Comparison of ENCODE assay signal across 17 cellular contexts in genomic region chr6:1081566-1081965, GRCh38.
DNase-seq lines count a peak whose midpoint lies in the region; ATAC-seq and TF ChIP-seq lines count a peak whose summit lies in the region.
"Had no signal": no experiment of that assay in that cellular context is flagged by ENCODE, and none has a peak within 500 bp of the region (broad histone marks: within the 10 kb centered on the region; RNA-seq: fewer than 3 reads in every experiment).

No MANE protein-coding gene starts in this region.

- no peak overlapping the region for H3K14ac ChIP-seq in IMR-90 (replicated peaks; ENCODE audit: low read depth, low read length)

- in situ Hi-C loops in IMR-90 (cut with MboI; ENCODE audit: low sequenced_read_pairs): no loop called here

- CTCF ChIA-PET in IMR-90 (lab: Yijun Ruan, JAX): no interaction called here

- 0 out of 2 replicates have a peak, but pooled peaks cover 3% of the 10 kb centered on the region for H3K9me1 ChIP-seq in IMR-90 (ENCODE audit: insufficient read depth, low read length)

- no peak overlapping the region for H2AK9ac ChIP-seq in IMR-90 (replicated peaks; ENCODE audit: low read depth, low read length, poor library complexity)

- no peak overlapping the region for H4K5ac ChIP-seq in IMR-90 (ENCODE audit: low read depth, low read length)

- H4K20me1 ChIP-seq in IMR-90 (ENCODE audit: insufficient read depth, low read length): no peaks in the 10 kb centered on the region

- H3K9ac ChIP-seq in IMR-90 (ENCODE audit: low read depth, low read length): no peak overlapping the region

- peak overlapping the region; percentile 64 for H2BK120ac ChIP-seq in IMR-90 (ENCODE audit: low read depth, low read length)

- no peaks in the 10 kb centered on the region for H3K36me3 ChIP-seq in IMR-90 (ENCODE audit: control insufficient read depth, insufficient read depth, low read length)
- no peaks in the 10 kb centered on the region for H3K36me3 ChIP-seq in esophagus squamous epithelium
- no peaks in the 10 kb centered on the region for H3K36me3 ChIP-seq in muscle layer of duodenum (ENCODE audit: control insufficient read depth in 1 of 2, insufficient read depth in 2 of 2, low read length in 2 of 2)
- H3K36me3 ChIP-seq: thyroid gland had no signal

- DNase-seq in AG20443 (ENCODE audit: low spot score) (peak; percentile 37), IMR-90 (peak; percentile 47), esophagus squamous epithelium (lab: John Stamatoyannopoulos, UW) (no peak), DMS53 (lab: John Stamatoyannopoulos, UW) (no peak), substantia nigra (lab: John Stamatoyannopoulos, UW) (no peak), AML-193 (lab: John Stamatoyannopoulos, UW) (no peak), middle frontal gyrus (ENCODE audit: extremely low spot score, low spot score) (no peak)
- DNase-seq: activated CD4-positive, CD25-positive, alpha-beta regulatory T cell treated with anti-CD3 and anti-CD28 coated beads, Interleukin-2, amount 50 U/mL, for 72 hours; activated CD8-positive, alpha-beta memory T cell treated with anti-CD3 and anti-CD28 coated beads for 24 hours; activated T-cell treated with anti-CD3 and anti-CD28 coated beads, Interleukin-2, amount 50 U/mL, for 72 hours; NCI-H1436; NCI-H2171; NCI-H526; nephron progenitor cell; thyroid gland had no signal

- TF ChIP-seq CTCF in IMR-90 (conservative IDR thresholded peaks at IDR 0.05; ENCODE audit: low read depth, low read length) (no peak), esophagus squamous epithelium (IDR thresholded peaks at IDR 0.05) (no peak)

- H3K4me1 ChIP-seq in IMR-90 (ENCODE audit: control insufficient read depth, insufficient read depth, low read length) (peaks cover 14% of the 10 kb centered on the region), esophagus squamous epithelium (peaks cover 0 to 34% (median 13%) of the 10 kb centered on the region in 3 donors), muscle layer of duodenum (ENCODE audit: control insufficient read depth in 1 of 2, insufficient read depth in 2 of 2, low read length in 2 of 2) (no peaks in the 10 kb centered on the region)

- H3K27ac ChIP-seq in IMR-90 (ENCODE audit: insufficient read depth, low read length) (peak overlapping the region; percentile 69; the same call in 1 of the 2 replicates), esophagus squamous epithelium (peak overlapping the region in 3 of 4 donors; percentile 44 to 59 (median 57)), muscle layer of duodenum (ENCODE audit: low read length) (peak overlapping the region; percentile 35), substantia nigra (ENCODE audit: low read depth, low read length, poor library complexity, severe bottlenecking) (no peak overlapping the region)
- H3K27ac ChIP-seq: thyroid gland had no signal

- H3K4me3 ChIP-seq in IMR-90 (ENCODE audit: insufficient read depth, low read depth, low read length) (no peak overlapping the region), esophagus squamous epithelium (no peak overlapping the region), muscle layer of duodenum (ENCODE audit: low read depth in 1 of 2, low read length in 2 of 2) (peak overlapping the region in 1 of 2 donors; percentile 14)
- H3K4me3 ChIP-seq: thyroid gland had no signal

- H2BK5ac ChIP-seq in IMR-90 (ENCODE audit: low read depth, low read length, poor library complexity, severe bottlenecking): no peak overlapping the region

- H2AFZ ChIP-seq in IMR-90 (replicated peaks; ENCODE audit: low read length, poor library complexity): no peak overlapping the region

- no peaks in the 10 kb centered on the region for H3K79me1 ChIP-seq in IMR-90 (ENCODE audit: low read depth in 1 of 2, low read length in 2 of 2)

- H3K18ac ChIP-seq in IMR-90 (ENCODE audit: low read depth, low read length): peak overlapping the region; percentile 60; the same call in 1 of the 2 replicates

- peak overlapping the region; percentile 10; the same call in 1 of the 2 replicates for H2AK5ac ChIP-seq in IMR-90 (ENCODE audit: low read depth, low read length)

- H2BK20ac ChIP-seq in IMR-90 (ENCODE audit: low read depth, low read length): peak overlapping the region; percentile 20; the same call in 1 of the 2 replicates

- H3K27me3 ChIP-seq in IMR-90 (ENCODE audit: control insufficient read depth, insufficient read depth, low read length): peaks cover 3% of the 10 kb centered on the region; the same call in 1 of the 2 replicates
- H3K27me3 ChIP-seq in esophagus squamous epithelium: no peaks in the 10 kb centered on the region
- H3K27me3 ChIP-seq in muscle layer of duodenum (ENCODE audit: low read depth, low read length): no peaks in the 10 kb centered on the region
- H3K27me3 ChIP-seq: thyroid gland had no signal

- BruUV-seq in IMR-90 (replicated peaks; lab: Mats Ljungman, UMichigan): no TSS peak

- no peak for TF ChIP-seq RAD21 in IMR-90 (IDR thresholded peaks at IDR 0.05; ENCODE audit: low read length)

- peak overlapping the region; percentile 8; the same call in 1 of the 2 replicates for H3K4me2 ChIP-seq in IMR-90 (ENCODE audit: low read depth, low read length)

- H4K91ac ChIP-seq in IMR-90 (ENCODE audit: insufficient read depth, low read depth, low read length): no peak overlapping the region

- ATAC-seq in IMR-90 (ENCODE audit: low read depth): peak; percentile 71
- ATAC-seq: activated T-cell treated with anti-CD3 and anti-CD28 coated beads, Interleukin-2, amount 50 U/mL, for 72 hours; stimulated activated effector memory CD8-positive, alpha-beta T cell treated with anti-CD3 and anti-CD28 coated beads, Interleukin-12 subunit alpha, Interleukin-12 subunit beta, amount 100 ng/mL, for 72 hours had no signal

- dilution Hi-C loops in IMR-90 (cut with HindIII; ENCODE audit: low sequenced_read_pairs, unreplicated experiment): no loop called here

- intact Hi-C loops in IMR-90 (cut with micrococcal nuclease): no loop called here
- intact Hi-C loops in esophagus squamous epithelium (cut with DNase I): no loop called here

- POLR2A ChIA-PET in IMR-90 (lab: Charles Lee; ENCODE audit: unreplicated experiment): no interaction called here

- no peak overlapping the region; the same call in 2 of the 3 replicates for H2BK15ac ChIP-seq in IMR-90 (ENCODE audit: low read depth, low read length)

- H3K4ac ChIP-seq in IMR-90 (ENCODE audit: low read depth, low read length): peak overlapping the region; percentile 22; the same call in 1 of the 2 replicates

- TF ChIP-seq POLR2A in IMR-90 (IDR thresholded peaks at IDR 0.05; ENCODE audit: low read depth, low read length): no peak
- TF ChIP-seq POLR2A in esophagus squamous epithelium (IDR thresholded peaks at IDR 0.05): no peak

- H3K56ac ChIP-seq in IMR-90 (ENCODE audit: extremely low read depth, insufficient read depth, low read length): no peak overlapping the region

- no peak overlapping the region for H3K23ac ChIP-seq in IMR-90 (ENCODE audit: low read depth, low read length)

- H4K8ac ChIP-seq in IMR-90 (ENCODE audit: low read depth in 2 of 2, low read length in 2 of 2): no peak overlapping the region; a peak in 1 of 4 replicates

- H3K9me3 ChIP-seq in IMR-90 (ENCODE audit: control insufficient read depth, insufficient read depth, low read length) (no peaks in the 10 kb centered on the region), esophagus squamous epithelium (no peaks in the 10 kb centered on the region), muscle layer of duodenum (ENCODE audit: control insufficient read depth in 1 of 2, low read length in 2 of 2) (no peaks in the 10 kb centered on the region)
- H3K9me3 ChIP-seq: thyroid gland had no signal

TF ChIP-seq in IMR-90, 13 proteins besides CTCF, POLR2A, EP300 and RAD21:
- TF ChIP-seq FOS (IDR thresholded peaks at IDR 0.05; ENCODE audit: low read depth, low read length): no peak
- TF ChIP-seq BHLHE40 (IDR thresholded peaks at IDR 0.05; ENCODE audit: low read depth, low read length): no peak
- no peak for TF ChIP-seq ELK1 (IDR thresholded peaks at IDR 0.05; ENCODE audit: borderline replicate concordance, low read depth, low read length)
- no peak for TF ChIP-seq MXI1 (IDR thresholded peaks at IDR 0.05; ENCODE audit: borderline replicate concordance, low read depth, low read length)
- no peak for TF ChIP-seq MAFK (IDR thresholded peaks at IDR 0.05; ENCODE audit: low read depth, low read length)

Comparison
In these comparisons a context has a peak if more than half of its experiments do, and no peak if none do; other contexts are left out.
1. DNase-seq: peak in AG20443 (single experiment) and IMR-90 (single experiment); none in esophagus squamous epithelium (single experiment), DMS53 (single experiment), substantia nigra (0 of 49), AML-193 (0 of 2) and middle frontal gyrus (single experiment).